In the genomic region with DNA sequence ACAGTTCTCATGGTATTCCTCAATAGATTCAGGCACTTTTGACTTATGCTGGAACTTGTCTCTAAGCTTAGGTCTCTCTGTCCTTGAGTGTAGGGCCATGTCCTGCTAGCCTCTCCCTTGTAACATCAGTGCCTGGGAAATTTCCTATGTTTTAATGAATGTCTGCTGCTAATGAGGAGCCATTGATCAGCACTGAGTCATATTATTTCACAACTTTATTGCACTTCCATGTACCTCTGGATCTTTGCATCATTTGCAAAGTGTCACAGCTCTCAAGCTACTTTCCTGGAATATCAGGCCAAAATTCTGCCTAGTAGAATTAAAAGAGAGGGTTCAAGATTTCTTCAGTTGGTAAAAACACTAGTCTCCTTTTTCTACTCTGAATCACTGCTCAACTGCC, we compare ENCODE assay signal across 1 cellular context.
TF ChIP-seq lines count a peak whose summit lies in the region.

No MANE protein-coding gene starts in this region.

TF ChIP-seq in WTC11, 78 proteins besides CTCF, POLR2A, EP300 and RAD21 (continued from another document):
- TF ChIP-seq, protein P1, sequence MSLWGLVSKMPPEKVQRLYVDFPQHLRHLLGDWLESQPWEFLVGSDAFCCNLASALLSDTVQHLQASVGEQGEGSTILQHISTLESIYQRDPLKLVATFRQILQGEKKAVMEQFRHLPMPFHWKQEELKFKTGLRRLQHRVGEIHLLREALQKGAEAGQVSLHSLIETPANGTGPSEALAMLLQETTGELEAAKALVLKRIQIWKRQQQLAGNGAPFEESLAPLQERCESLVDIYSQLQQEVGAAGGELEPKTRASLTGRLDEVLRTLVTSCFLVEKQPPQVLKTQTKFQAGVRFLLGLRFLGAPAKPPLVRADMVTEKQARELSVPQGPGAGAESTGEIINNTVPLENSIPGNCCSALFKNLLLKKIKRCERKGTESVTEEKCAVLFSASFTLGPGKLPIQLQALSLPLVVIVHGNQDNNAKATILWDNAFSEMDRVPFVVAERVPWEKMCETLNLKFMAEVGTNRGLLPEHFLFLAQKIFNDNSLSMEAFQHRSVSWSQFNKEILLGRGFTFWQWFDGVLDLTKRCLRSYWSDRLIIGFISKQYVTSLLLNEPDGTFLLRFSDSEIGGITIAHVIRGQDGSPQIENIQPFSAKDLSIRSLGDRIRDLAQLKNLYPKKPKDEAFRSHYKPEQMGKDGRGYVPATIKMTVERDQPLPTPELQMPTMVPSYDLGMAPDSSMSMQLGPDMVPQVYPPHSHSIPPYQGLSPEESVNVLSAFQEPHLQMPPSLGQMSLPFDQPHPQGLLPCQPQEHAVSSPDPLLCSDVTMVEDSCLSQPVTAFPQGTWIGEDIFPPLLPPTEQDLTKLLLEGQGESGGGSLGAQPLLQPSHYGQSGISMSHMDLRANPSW (CRISPR knock-in tag; conservative IDR thresholded peaks at IDR 0.05; ENCODE audit: low read depth) = no peak
- TF ChIP-seq ZNF396 (CRISPR knock-in tag; IDR thresholded peaks at IDR 0.05; ENCODE audit: borderline replicate concordance) (no peak), ZNF121 (CRISPR knock-in tag; IDR thresholded peaks at IDR 0.05) (no peak), ATF1 (CRISPR knock-in tag; IDR thresholded peaks at IDR 0.05) (no peak), CREB1 (CRISPR knock-in tag; IDR thresholded peaks at IDR 0.05) (no peak), NFYB (CRISPR knock-in tag; conservative IDR thresholded peaks at IDR 0.05; ENCODE audit: low read depth) (no peak), HMGA2 (CRISPR knock-in tag; IDR thresholded peaks at IDR 0.05) (no peak), KAT7 (CRISPR knock-in tag; IDR thresholded peaks at IDR 0.05; ENCODE audit: borderline replicate concordance) (no peak), IRF2 (CRISPR knock-in tag; IDR thresholded peaks at IDR 0.05; ENCODE audit: borderline replicate concordance, low read depth) (no peak)
- TF ChIP-seq, protein P2, sequence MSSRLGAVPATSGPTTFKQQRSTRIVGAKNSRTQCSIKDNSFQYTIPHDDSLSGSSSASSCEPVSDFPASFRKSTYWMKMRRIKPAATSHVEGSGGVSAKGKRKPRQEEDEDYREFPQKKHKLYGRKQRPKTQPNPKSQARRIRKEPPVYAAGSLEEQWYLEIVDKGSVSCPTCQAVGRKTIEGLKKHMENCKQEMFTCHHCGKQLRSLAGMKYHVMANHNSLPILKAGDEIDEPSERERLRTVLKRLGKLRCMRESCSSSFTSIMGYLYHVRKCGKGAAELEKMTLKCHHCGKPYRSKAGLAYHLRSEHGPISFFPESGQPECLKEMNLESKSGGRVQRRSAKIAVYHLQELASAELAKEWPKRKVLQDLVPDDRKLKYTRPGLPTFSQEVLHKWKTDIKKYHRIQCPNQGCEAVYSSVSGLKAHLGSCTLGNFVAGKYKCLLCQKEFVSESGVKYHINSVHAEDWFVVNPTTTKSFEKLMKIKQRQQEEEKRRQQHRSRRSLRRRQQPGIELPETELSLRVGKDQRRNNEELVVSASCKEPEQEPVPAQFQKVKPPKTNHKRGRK (CRISPR knock-in tag; IDR thresholded peaks at IDR 0.05; ENCODE audit: borderline replicate concordance) = no peak
- TF ChIP-seq, protein P3, sequence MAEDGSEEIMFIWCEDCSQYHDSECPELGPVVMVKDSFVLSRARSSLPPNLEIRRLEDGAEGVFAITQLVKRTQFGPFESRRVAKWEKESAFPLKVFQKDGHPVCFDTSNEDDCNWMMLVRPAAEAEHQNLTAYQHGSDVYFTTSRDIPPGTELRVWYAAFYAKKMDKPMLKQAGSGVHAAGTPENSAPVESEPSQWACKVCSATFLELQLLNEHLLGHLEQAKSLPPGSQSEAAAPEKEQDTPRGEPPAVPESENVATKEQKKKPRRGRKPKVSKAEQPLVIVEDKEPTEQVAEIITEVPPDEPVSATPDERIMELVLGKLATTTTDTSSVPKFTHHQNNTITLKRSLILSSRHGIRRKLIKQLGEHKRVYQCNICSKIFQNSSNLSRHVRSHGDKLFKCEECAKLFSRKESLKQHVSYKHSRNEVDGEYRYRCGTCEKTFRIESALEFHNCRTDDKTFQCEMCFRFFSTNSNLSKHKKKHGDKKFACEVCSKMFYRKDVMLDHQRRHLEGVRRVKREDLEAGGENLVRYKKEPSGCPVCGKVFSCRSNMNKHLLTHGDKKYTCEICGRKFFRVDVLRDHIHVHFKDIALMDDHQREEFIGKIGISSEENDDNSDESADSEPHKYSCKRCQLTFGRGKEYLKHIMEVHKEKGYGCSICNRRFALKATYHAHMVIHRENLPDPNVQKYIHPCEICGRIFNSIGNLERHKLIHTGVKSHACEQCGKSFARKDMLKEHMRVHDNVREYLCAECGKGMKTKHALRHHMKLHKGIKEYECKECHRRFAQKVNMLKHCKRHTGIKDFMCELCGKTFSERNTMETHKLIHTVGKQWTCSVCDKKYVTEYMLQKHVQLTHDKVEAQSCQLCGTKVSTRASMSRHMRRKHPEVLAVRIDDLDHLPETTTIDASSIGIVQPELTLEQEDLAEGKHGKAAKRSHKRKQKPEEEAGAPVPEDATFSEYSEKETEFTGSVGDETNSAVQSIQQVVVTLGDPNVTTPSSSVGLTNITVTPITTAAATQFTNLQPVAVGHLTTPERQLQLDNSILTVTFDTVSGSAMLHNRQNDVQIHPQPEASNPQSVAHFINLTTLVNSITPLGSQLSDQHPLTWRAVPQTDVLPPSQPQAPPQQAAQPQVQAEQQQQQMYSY (CRISPR knock-in tag; IDR thresholded peaks at IDR 0.05) = no peak
- TF ChIP-seq, protein P4, sequence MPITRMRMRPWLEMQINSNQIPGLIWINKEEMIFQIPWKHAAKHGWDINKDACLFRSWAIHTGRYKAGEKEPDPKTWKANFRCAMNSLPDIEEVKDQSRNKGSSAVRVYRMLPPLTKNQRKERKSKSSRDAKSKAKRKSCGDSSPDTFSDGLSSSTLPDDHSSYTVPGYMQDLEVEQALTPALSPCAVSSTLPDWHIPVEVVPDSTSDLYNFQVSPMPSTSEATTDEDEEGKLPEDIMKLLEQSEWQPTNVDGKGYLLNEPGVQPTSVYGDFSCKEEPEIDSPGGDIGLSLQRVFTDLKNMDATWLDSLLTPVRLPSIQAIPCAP (CRISPR knock-in tag; IDR thresholded peaks at IDR 0.05) = no peak
- TF ChIP-seq, protein P5, sequence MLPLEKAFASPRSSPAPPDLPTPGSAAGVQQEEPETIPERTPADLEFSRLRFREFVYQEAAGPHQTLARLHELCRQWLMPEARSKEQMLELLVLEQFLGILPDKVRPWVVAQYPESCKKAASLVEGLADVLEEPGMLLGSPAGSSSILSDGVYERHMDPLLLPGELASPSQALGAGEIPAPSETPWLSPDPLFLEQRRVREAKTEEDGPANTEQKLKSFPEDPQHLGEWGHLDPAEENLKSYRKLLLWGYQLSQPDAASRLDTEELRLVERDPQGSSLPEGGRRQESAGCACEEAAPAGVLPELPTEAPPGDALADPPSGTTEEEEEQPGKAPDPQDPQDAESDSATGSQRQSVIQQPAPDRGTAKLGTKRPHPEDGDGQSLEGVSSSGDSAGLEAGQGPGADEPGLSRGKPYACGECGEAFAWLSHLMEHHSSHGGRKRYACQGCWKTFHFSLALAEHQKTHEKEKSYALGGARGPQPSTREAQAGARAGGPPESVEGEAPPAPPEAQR (CRISPR knock-in tag; IDR thresholded peaks at IDR 0.05) = no peak
- TF ChIP-seq, protein P6, sequence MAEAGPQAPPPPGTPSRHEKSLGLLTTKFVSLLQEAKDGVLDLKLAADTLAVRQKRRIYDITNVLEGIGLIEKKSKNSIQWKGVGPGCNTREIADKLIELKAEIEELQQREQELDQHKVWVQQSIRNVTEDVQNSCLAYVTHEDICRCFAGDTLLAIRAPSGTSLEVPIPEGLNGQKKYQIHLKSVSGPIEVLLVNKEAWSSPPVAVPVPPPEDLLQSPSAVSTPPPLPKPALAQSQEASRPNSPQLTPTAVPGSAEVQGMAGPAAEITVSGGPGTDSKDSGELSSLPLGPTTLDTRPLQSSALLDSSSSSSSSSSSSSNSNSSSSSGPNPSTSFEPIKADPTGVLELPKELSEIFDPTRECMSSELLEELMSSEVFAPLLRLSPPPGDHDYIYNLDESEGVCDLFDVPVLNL (CRISPR knock-in tag; IDR thresholded peaks at IDR 0.05; ENCODE audit: borderline replicate concordance, low read depth) = no peak
